23 cellular contexts compared by ENCODE assay signal in the genomic region with DNA sequence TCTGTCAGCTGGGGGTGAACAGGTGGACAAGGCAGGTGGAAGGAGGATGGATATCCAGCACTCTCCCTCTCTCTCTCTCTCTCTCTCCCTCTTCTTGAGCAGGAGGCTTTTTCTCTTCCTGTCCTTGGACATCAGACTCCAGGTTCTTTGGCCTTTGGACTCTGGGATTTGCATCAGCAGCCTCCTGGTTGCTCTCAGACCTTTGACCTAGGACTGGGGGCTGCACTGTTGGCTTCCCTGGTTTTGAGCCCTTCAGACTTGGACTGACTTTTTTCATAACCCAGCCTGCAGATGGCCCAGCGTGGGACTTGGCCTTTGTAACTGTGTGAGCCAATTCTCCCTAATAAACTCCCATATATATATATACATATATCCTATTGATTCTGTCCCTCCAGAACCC. TPM values are rescaled to one million over a fixed set of nuclear protein-coding genes. Genes with fewer than 3 reads are reported as not detected.
A peak's percentile ranks its signal among the peaks of the same experiment; 100 is the strongest.
DNase-seq lines count a peak whose midpoint lies in the region; ATAC-seq and TF ChIP-seq lines count a peak whose summit lies in the region.
"Had no signal": no experiment of that assay in that cellular context is flagged by ENCODE, and none has a peak within 500 bp of the region (broad histone marks: within the 10 kb centered on the region; RNA-seq: fewer than 3 reads in every experiment).

No MANE protein-coding gene starts in this region.

- POLR2A ChIA-PET in activated CD4-positive, alpha-beta T cell treated with anti-CD3 and anti-CD28 coated beads, Interleukin-2, amount 10 ng/mL, durations not matched to agents 7 days and 5 days (lab: Charles Lee), result no interaction called here
- POLR2A ChIA-PET in T-cell (lab: Charles Lee), result no interaction called here

- no peaks in the 10 kb centered on the region for H3K27me3 Mint-ChIP-seq in activated CD4-positive, alpha-beta T cell treated with anti-CD3 and anti-CD28 coated beads, Interleukin-2, amount 10 ng/mL, durations not matched to agents 7 days and 5 days
- no peaks in the 10 kb centered on the region for H3K27me3 Mint-ChIP-seq in T-cell
- H3K27me3 Mint-ChIP-seq in brain, result peaks cover 2% of the 10 kb centered on the region

- CTCF ChIA-PET in activated CD4-positive, alpha-beta T cell treated with anti-CD3 and anti-CD28 coated beads, Interleukin-2, amount 10 ng/mL, durations not matched to agents 7 days and 5 days (lab: Charles Lee), result interaction anchor here (1.3 to 5.1 kb wide), 3 partner anchors 10 to 16 kb away, joined by 4 to 23 read pairs (median 10); no protein-coding TSS in a partner anchor
- CTCF ChIA-PET in T-cell (lab: Charles Lee), result no interaction called here

- TF ChIP-seq CTCF in brain (conservative IDR thresholded peaks at IDR 0.05), result no peak
- no peak for TF ChIP-seq CTCF in neutrophil (IDR thresholded peaks at IDR 0.05)
- TF ChIP-seq CTCF in heart right ventricle (IDR thresholded peaks at IDR 0.05), result no peak

- H3K27me3 ChIP-seq in neutrophil (no peaks in the 10 kb centered on the region), heart right ventricle (no peaks in the 10 kb centered on the region)
- H3K27me3 ChIP-seq: BE2C, heart left ventricle, Peyer's patch, uterus had no signal

- H3K4me3 ChIP-seq in neutrophil (ENCODE audit: low read depth in 1 of 2, low read length in 1 of 2), result no peak overlapping the region
- no peak overlapping the region for H3K4me3 ChIP-seq in heart right ventricle
- H3K4me3 ChIP-seq: A549, heart left ventricle, mucosa of descending colon, Peyer's patch, skin epidermis, uterus had no signal

- H3K27ac ChIP-seq in neutrophil (peak overlapping the region; percentile 95), heart right ventricle (no peak overlapping the region)
- H3K27ac ChIP-seq: A549, heart left ventricle, Peyer's patch, skin epidermis, uterus had no signal

- WGBS in heart right ventricle, 2 donors, result 85 to 88% methylated on average over 1 of the region's 1 CpG

- peaks cover 15% of the 10 kb centered on the region for H3K36me3 Mint-ChIP-seq in activated CD4-positive, alpha-beta T cell treated with anti-CD3 and anti-CD28 coated beads, Interleukin-2, amount 10 ng/mL, durations not matched to agents 7 days and 5 days (ENCODE audit: low read depth)
- H3K36me3 Mint-ChIP-seq in T-cell, result no peaks in the 10 kb centered on the region
- no peaks in the 10 kb centered on the region for H3K36me3 Mint-ChIP-seq in brain

- H3K9me3 ChIP-seq in neutrophil, result no peaks in the 10 kb centered on the region
- H3K9me3 ChIP-seq in heart right ventricle, result peaks cover 0 to 5% (median 0%) of the 10 kb centered on the region in 11 donors
- H3K9me3 ChIP-seq: A549, BE2C, heart left ventricle, Peyer's patch, uterus had no signal

- peak overlapping the region; percentile 62 for H3K27ac Mint-ChIP-seq in activated CD4-positive, alpha-beta T cell treated with anti-CD3 and anti-CD28 coated beads, Interleukin-2, amount 10 ng/mL, durations not matched to agents 7 days and 5 days
- peak overlapping the region; percentile 86 to 92 for H3K27ac Mint-ChIP-seq in T-cell
- peak overlapping the region in 3 of 5 experiments; percentile 50 to 93 (median 92) for H3K27ac Mint-ChIP-seq in brain
- H3K27ac Mint-ChIP-seq: dendritic cell treated with granulocyte-macrophage colony-stimulating factor and Interleukin-4, amounts not matched to agents 40 ng/mL and 50 ng/mL, for 4 days had no signal

- no peak for DNase-seq in activated CD4-positive, alpha-beta T cell treated with anti-CD3 and anti-CD28 coated beads, Interleukin-2, amount 10 ng/mL, durations not matched to agents 7 days and 5 days
- DNase-seq in activated CD4-positive, alpha-beta T cell treated with anti-CD3 and anti-CD28 coated beads, Interleukin-2, amount 50 U/mL, for 1 hour, result no peak
- DNase-seq in T-cell (no peak), NCI-H510A treated with DMSO at 0.1 percent for 48 hours (lab: John Stamatoyannopoulos, UW) (no peak), heart right ventricle (no peak), NOMO-1 (lab: John Stamatoyannopoulos, UW; ENCODE audit: unreplicated experiment in 2 of 2) (no peak)
- DNase-seq: activated CD4-positive, CD25-positive, alpha-beta regulatory T cell; activated CD8-positive, alpha-beta memory T cell treated with anti-CD3 and anti-CD28 coated beads, Interleukin-2, amount 50 U/mL, for 48 hours; BE2C; heart left ventricle; Kasumi-1; mucosa of descending colon; NCI-H1092 treated with DMSO at 0.1 percent for 48 hours; NCI-H2081 treated with DMSO at 0.1 percent for 48 hours; NCI-H446 treated with DMSO at 0.1 percent for 48 hours; Peyer's patch; T1000; uterus had no signal

- H3K4me1 ChIP-seq in neutrophil (ENCODE audit: control insufficient read depth in 1 of 2, insufficient read depth in 1 of 2, low read depth in 1 of 2, low read length in 1 of 2) (peaks cover 77 to 95% of the 10 kb centered on the region in 2 experiments), heart right ventricle (peaks cover 0 to 69% (median 0%) of the 10 kb centered on the region in 9 donors)
- H3K4me1 ChIP-seq: uterus had no signal

- H3K36me3 ChIP-seq in neutrophil (no peaks in the 10 kb centered on the region), heart right ventricle (no peaks in the 10 kb centered on the region)
- H3K36me3 ChIP-seq: BE2C, heart left ventricle, Peyer's patch, uterus had no signal

- ATAC-seq in T-cell (replicated peaks in 1 of 4), result no peak
- ATAC-seq in heart right ventricle, result no peak
- ATAC-seq: heart left ventricle had no signal

- intact Hi-C loops in heart right ventricle (cut with DNase I), result no loop called here

- peaks cover 6% of the 10 kb centered on the region for H3K9me3 Mint-ChIP-seq in activated CD4-positive, alpha-beta T cell treated with anti-CD3 and anti-CD28 coated beads, Interleukin-2, amount 10 ng/mL, durations not matched to agents 7 days and 5 days
- H3K9me3 Mint-ChIP-seq in T-cell (peaks cover 0 to 2% (median 0%) of the 10 kb centered on the region in 3 donors), brain (peaks cover 4 to 14% (median 8%) of the 10 kb centered on the region in 5 experiments)

- peaks cover 98% of the 10 kb centered on the region for H3K4me1 Mint-ChIP-seq in activated CD4-positive, alpha-beta T cell treated with anti-CD3 and anti-CD28 coated beads, Interleukin-2, amount 10 ng/mL, durations not matched to agents 7 days and 5 days
- H3K4me1 Mint-ChIP-seq in T-cell (peaks cover 98 to 100% (median 98%) of the 10 kb centered on the region in 3 donors), brain (peaks cover 23% of the 10 kb centered on the region)

- no peak overlapping the region for H3K4me3 Mint-ChIP-seq in activated CD4-positive, alpha-beta T cell treated with anti-CD3 and anti-CD28 coated beads, Interleukin-2, amount 10 ng/mL, durations not matched to agents 7 days and 5 days
- H3K4me3 Mint-ChIP-seq in T-cell, result peak overlapping the region in 1 of 3 donors; percentile 52
- H3K4me3 Mint-ChIP-seq in brain, result no peak overlapping the region
- H3K4me3 Mint-ChIP-seq: dendritic cell treated with granulocyte-macrophage colony-stimulating factor and Interleukin-4, amounts not matched to agents 40 ng/mL and 50 ng/mL, for 4 days had no signal

RNA-seq across cellular contexts. Expression of a gene that starts 35.0 kb away (rescaled TPM):
- 100 to 1,000 TPM; 334 to 336 TPM for total RNA-seq in activated CD4-positive, alpha-beta T cell treated with anti-CD3 and anti-CD28 coated beads, Interleukin-2, amount 10 ng/mL, durations not matched to agents 7 days and 5 days
- total RNA-seq in T-cell (100 to 1,000 TPM; 347 to 585 (median 434) TPM), heart right ventricle (10 to 100 TPM; 16.2 to 51.0 (median 21.3) TPM)
- polyA plus RNA-seq in brain (ENCODE audit: insufficient read depth, low read depth, low replicate concordance) (91.5 TPM), heart right ventricle (1 to 10 TPM; 2.3 to 8.9 TPM)

Comparison
In these comparisons a context has a peak if more than half of its experiments do, and no peak if none do; other contexts are left out.
1. RNA of a gene that starts 35.0 kb away (total RNA-seq): 347 to 585 TPM in T-cell and 334 to 336 TPM in activated CD4-positive, alpha-beta T cell treated with anti-CD3 and anti-CD28 coated beads, Interleukin-2, amount 10 ng/mL, durations not matched to agents 7 days and 5 days; 16.2 to 51.0 TPM in heart right ventricle; every median in the first group is over 4 times any median in the second.
2. Peak in every context shown above with its lines, with median percentiles within 50 percentile points of each other: H3K27ac Mint-ChIP-seq.